Comparison of ENCODE assay signal across 15 cellular contexts in the genomic region with DNA sequence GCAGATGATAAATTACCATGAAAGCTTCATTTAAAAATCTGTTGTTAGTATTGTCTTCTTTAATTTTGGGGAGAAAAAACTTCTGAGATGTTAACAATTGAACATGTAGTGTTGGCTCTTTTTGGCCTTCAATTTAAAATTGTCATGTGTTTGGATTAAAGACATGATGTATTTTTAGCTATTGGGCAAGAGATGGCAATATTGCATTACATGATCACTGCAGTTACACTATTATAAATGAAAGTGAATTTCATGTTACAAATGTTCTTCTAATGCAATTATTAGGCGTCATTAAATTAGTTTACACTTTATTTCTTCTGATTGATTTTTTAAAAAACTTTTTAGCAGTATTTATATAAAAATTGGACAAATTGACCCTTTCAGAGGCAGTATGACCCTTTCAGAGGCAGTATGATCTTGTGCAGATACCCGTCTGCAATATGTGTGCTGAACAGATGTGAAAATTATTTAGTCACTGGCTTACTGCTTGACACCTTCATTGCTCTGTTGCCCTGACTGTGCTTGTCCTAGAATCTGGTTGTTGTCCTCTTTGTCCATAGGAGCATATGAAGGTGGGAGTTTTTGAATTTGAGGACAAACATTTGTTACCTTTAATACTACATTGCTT. TPM values are rescaled to one million over a fixed set of nuclear protein-coding genes. Genes with fewer than 3 reads are reported as not detected.
DNase-seq lines count a peak whose midpoint lies in the region; ATAC-seq and TF ChIP-seq lines count a peak whose summit lies in the region.
"Had no signal": no experiment of that assay in that cellular context is flagged by ENCODE, and none has a peak within 500 bp of the region (broad histone marks: within the 10 kb centered on the region; RNA-seq: fewer than 3 reads in every experiment).

No MANE protein-coding gene starts in this region.

- H3K9me3 ChIP-seq in Karpas-422 (ENCODE audit: low read length) = no peaks in the 10 kb centered on the region
- no peaks in the 10 kb centered on the region for H3K9me3 ChIP-seq in SK-N-MC (ENCODE audit: low read depth, low read length)
- H3K9me3 ChIP-seq in hepatocyte (ENCODE audit: low read depth) = no peaks in the 10 kb centered on the region
- H3K9me3 ChIP-seq: heart right ventricle had no signal

- 86% methylated on average over 2 of the region's 2 CpGs for WGBS in hepatocyte (ENCODE audit: low lambda C conversion rate, missing lambda C conversion rate)

- no peak overlapping the region for H3K4me3 ChIP-seq in AG10803 (ENCODE audit: low read length)
- H3K4me3 ChIP-seq in Karpas-422 (ENCODE audit: low read length) = no peak overlapping the region
- no peak overlapping the region for H3K4me3 ChIP-seq in SK-N-MC
- H3K4me3 ChIP-seq in hepatocyte = no peak overlapping the region
- H3K4me3 ChIP-seq: heart right ventricle had no signal

- DNase-seq in AG10803 (ENCODE audit: low read depth) = peak; percentile 33
- DNase-seq in Karpas-422 = no peak
- DNase-seq in SK-N-MC (ENCODE audit: low read depth, low spot score) = no peak
- DNase-seq in hepatocyte (ENCODE audit: low spot score) = no peak
- DNase-seq in ACHN = no peak
- DNase-seq in NCI-H2196 treated with DMSO at 0.1 percent for 48 hours (lab: John Stamatoyannopoulos, UW; ENCODE audit: unreplicated experiment) = no peak
- DNase-seq: activated CD4-positive, alpha-beta T cell treated with anti-CD3 and anti-CD28 coated beads for 4 hours; CD4-positive, CD25-positive, alpha-beta regulatory T cell; heart right ventricle; left ventricle myocardium superior; MM.1S; NK-92 treated with Interleukin-12 subunit alpha and Interleukin-12 subunit beta, amount 100 ng/mL, for 24 hours had no signal

- ATAC-seq in GM21717 (IDR thresholded peaks at IDR 0.05; ENCODE audit: unreplicated experiment) (no peak), HG03135 (IDR thresholded peaks at IDR 0.05; ENCODE audit: unreplicated experiment) (no peak)
- ATAC-seq: left ventricle myocardium superior; natural killer cell treated with Interleukin-12 subunit alpha and Interleukin-12 subunit beta and Interleukin-15 and Interleukin-18, amount 100 ng/mL, for 72 hours had no signal

- H3K4me2 ChIP-seq in Karpas-422 (ENCODE audit: low read depth, low read length, poor library complexity, severe bottlenecking) (no peak overlapping the region), hepatocyte (no peak overlapping the region)

- H3K27me3 ChIP-seq in Karpas-422 (ENCODE audit: low read length) (no peaks in the 10 kb centered on the region), hepatocyte (no peaks in the 10 kb centered on the region)
- H3K27me3 ChIP-seq: heart right ventricle had no signal

- H3K4me1 ChIP-seq in Karpas-422 (ENCODE audit: low read length) (peaks cover 32% of the 10 kb centered on the region), hepatocyte (ENCODE audit: insufficient read depth) (no peaks in the 10 kb centered on the region)

- H3K79me2 ChIP-seq in Karpas-422 (ENCODE audit: low read length) = peaks cover 48% of the 10 kb centered on the region
- no peaks in the 10 kb centered on the region for H3K79me2 ChIP-seq in hepatocyte

- H2AFZ ChIP-seq in Karpas-422 (ENCODE audit: low read length) (no peak overlapping the region), hepatocyte (no peak overlapping the region)

- H3K27ac ChIP-seq in Karpas-422 (ENCODE audit: low read length) (peak overlapping the region; percentile 32; the same call in 1 of the 2 replicates), SK-N-MC (no peak overlapping the region), hepatocyte (no peak overlapping the region)
- H3K27ac ChIP-seq: heart right ventricle had no signal

- H3K9me2 ChIP-seq in Karpas-422 (replicated peaks; ENCODE audit: insufficient read depth, low read length) (no peaks in the 10 kb centered on the region), hepatocyte (replicated peaks; ENCODE audit: insufficient read depth) (no peaks in the 10 kb centered on the region)

- in situ Hi-C loops in ACHN (cut with HindIII; ENCODE audit: low pct_ligation_motif_present, low pct_unique_long_range_greater_than_20kb, low sequenced_read_pairs) = no loop called here

- H4K20me1 ChIP-seq in Karpas-422 (ENCODE audit: insufficient read depth, low read depth, low read length) (no peaks in the 10 kb centered on the region), hepatocyte (ENCODE audit: insufficient read depth, poor library complexity, severe bottlenecking) (no peaks in the 10 kb centered on the region)

- H3K36me3 ChIP-seq in Karpas-422 (ENCODE audit: insufficient read depth, low read length) (no peaks in the 10 kb centered on the region), SK-N-MC (ENCODE audit: insufficient read depth, low read length) (peaks cover 6% of the 10 kb centered on the region), hepatocyte (replicated peaks; ENCODE audit: insufficient read depth, low read depth) (no peaks in the 10 kb centered on the region)

- peak; percentile 25; the same call in 1 of the 2 replicates for TF ChIP-seq CTCF in AG10803 (conservative IDR thresholded peaks at IDR 0.05; ENCODE audit: low read length)
- peak; percentile 24 for TF ChIP-seq CTCF in hepatocyte (IDR thresholded peaks at IDR 0.05; ENCODE audit: poor library complexity)

- H3K9ac ChIP-seq in Karpas-422 (ENCODE audit: low read length) (no peak overlapping the region), SK-N-MC (ENCODE audit: insufficient read length) (peak overlapping the region; percentile 34)

RNA-seq across cellular contexts. Expression of gene CDKAL1, which starts 25.8 kb away (rescaled TPM):
- total RNA-seq in Karpas-422 (2014; rRNA removed; shearing (Covaris generic); ENCODE audit: low replicate concordance) = 17.5 and 23.7 TPM in 2 replicates
- 17.9 and 19.5 TPM in 2 replicates for total RNA-seq in hepatocyte
- polyA plus RNA-seq in hepatocyte = 13.5 and 14.4 TPM in 2 replicates
